ENCODE assay signal across 31 cellular contexts in the genomic region with DNA sequence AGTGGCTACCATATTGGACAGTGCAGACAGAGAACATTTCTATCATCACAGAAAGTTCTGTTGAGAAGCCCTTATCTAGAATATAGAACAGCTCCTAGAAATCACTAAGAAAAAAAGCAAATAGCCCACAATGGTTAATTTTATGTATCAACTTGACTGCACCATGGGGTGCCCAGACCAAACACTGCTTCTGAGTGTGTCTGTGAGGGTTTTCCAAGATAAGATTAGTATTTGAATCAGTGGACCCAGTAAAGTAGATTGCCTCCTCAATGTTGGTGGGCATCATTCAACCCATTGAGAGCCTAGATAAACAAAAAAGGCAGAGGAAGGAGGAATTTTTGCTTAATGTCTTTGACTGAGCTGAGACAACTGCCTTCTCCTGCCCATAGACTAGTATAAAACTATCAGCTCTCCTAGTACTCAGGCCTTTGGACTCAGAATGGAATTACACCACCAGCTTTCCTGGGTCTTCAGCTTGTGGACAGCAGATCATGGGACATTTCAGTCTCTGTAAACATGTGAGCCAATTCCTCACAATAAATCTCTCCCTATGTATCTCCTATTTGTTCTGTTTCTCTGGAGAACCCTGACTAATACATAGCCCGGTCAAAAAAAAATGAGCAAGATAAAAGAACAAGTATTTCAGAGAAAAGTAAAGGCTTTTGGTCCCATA.
"Had no signal": no experiment of that assay in that cellular context is flagged by ENCODE, and none has a peak within 500 bp of the region (broad histone marks: within the 10 kb centered on the region; RNA-seq: fewer than 3 reads in every experiment).

No MANE protein-coding gene starts in this region.

- H3K27ac Mint-ChIP-seq: activated CD4-positive, alpha-beta memory T cell treated with anti-CD3 and anti-CD28 coated beads, Interleukin-2, amount 10 ng/mL, durations not matched to agents 7 days and 5 days; activated CD4-positive, alpha-beta T cell treated with anti-CD3 and anti-CD28 coated beads for 36 hours; activated CD4-positive, alpha-beta T cell treated with anti-CD3 and anti-CD28 coated beads, Interleukin-2, amount 10 ng/mL, durations not matched to agents 7 days and 5 days; activated CD8-positive, alpha-beta memory T cell treated with anti-CD3 and anti-CD28 coated beads, Interleukin-2, amount 10 ng/mL, durations not matched to agents 7 days and 5 days; activated CD8-positive, alpha-beta T cell treated with anti-CD3 and anti-CD28 coated beads, Interleukin-2, amount 10 ng/mL, durations not matched to agents 7 days and 5 days; activated naive CD4-positive, alpha-beta T cell treated with anti-CD3 and anti-CD28 coated beads, Interleukin-2, amount 10 ng/mL, durations not matched to agents 7 days and 5 days; activated naive CD4-positive, alpha-beta T cell treated with anti-CD3 and anti-CD28 coated beads, Interleukin-2, amount 50 U/mL, for 24 hours; activated naive CD8-positive, alpha-beta T cell treated with anti-CD3 and anti-CD28 coated beads for 36 hours; activated T-cell treated with anti-CD3 and anti-CD28 coated beads, Interleukin-2, amount 50 U/mL, for 24 hours; activated T-helper 2 cell treated with anti-CD3 and anti-CD28 coated beads, Interferon-gamma antibody, Interleukin-2, Interleukin-4, amounts not matched to agents 10 μg/mL and 5 μg/mL and 100 μg/mL, durations not matched to agents 14 hours and 24 hours and 36 hours; T-cell; T-helper 17 cell; WTC11 had no signal

- H3K27me3 ChIP-seq: body of pancreas, brain microvascular endothelial cell, breast epithelium had no signal

- H3K4me3 ChIP-seq: body of pancreas, breast epithelium had no signal

- H3K36me3 ChIP-seq: brain microvascular endothelial cell, breast epithelium, WERI-Rb-1 had no signal

- H3K27ac ChIP-seq: body of pancreas, brain microvascular endothelial cell, breast epithelium, WERI-Rb-1 had no signal

- H3K9me3 ChIP-seq: body of pancreas, breast epithelium had no signal

- H3K4me1 ChIP-seq: body of pancreas, breast epithelium had no signal

- DNase-seq: activated CD4-positive, alpha-beta memory T cell treated with anti-CD3 and anti-CD28 coated beads, Interleukin-2, amount 10 ng/mL, durations not matched to agents 7 days and 5 days; activated CD4-positive, alpha-beta T cell treated with anti-CD3 and anti-CD28 coated beads for 1 hour; activated CD4-positive, alpha-beta T cell treated with anti-CD3 and anti-CD28 coated beads for 36 hours; activated CD4-positive, alpha-beta T cell treated with anti-CD3 and anti-CD28 coated beads for 48 hours; activated CD4-positive, alpha-beta T cell treated with anti-CD3 and anti-CD28 coated beads, Interleukin-2, amount 10 ng/mL, durations not matched to agents 7 days and 5 days; activated CD4-positive, alpha-beta T cell treated with anti-CD3 and anti-CD28 coated beads, Interleukin-2, amount 50 U/mL, for 48 hours; activated CD4-positive, CD25-positive, alpha-beta regulatory T cell; activated CD8-positive, alpha-beta memory T cell treated with anti-CD3 and anti-CD28 coated beads for 24 hours; activated CD8-positive, alpha-beta memory T cell treated with anti-CD3 and anti-CD28 coated beads, Interleukin-2, amount 10 ng/mL, durations not matched to agents 7 days and 5 days; activated CD8-positive, alpha-beta memory T cell treated with anti-CD3 and anti-CD28 coated beads, Interleukin-2, amount 50 U/mL, for 48 hours; activated CD8-positive, alpha-beta T cell treated with anti-CD3 and anti-CD28 coated beads, Interleukin-2, amount 10 ng/mL, durations not matched to agents 7 days and 5 days; activated effector memory CD4-positive, alpha-beta T cell treated with Interleukin-2 at 50 U/mL for 16 hours; activated gamma-delta T cell; activated naive CD4-positive, alpha-beta T cell treated with anti-CD3 and anti-CD28 coated beads, Interleukin-2, amount 10 ng/mL, durations not matched to agents 7 days and 5 days; activated naive CD4-positive, alpha-beta T cell treated with Interleukin-2 at 50 U/mL for 16 hours; activated naive CD8-positive, alpha-beta T cell treated with anti-CD3 and anti-CD28 coated beads for 36 hours; activated T-cell treated with anti-CD3 and anti-CD28 coated beads, Interleukin-2, amount 50 U/mL, for 24 hours; activated T-cell treated with anti-CD3 and anti-CD28 coated beads, Interleukin-2, amount 50 U/mL, for 48 hours; amniotic stem cell; aorta; body of pancreas; brain microvascular endothelial cell; central memory CD4-positive, alpha-beta T cell; T-cell; T-helper 17 cell; WERI-Rb-1 had no signal

- H3K36me3 Mint-ChIP-seq: activated CD8-positive, alpha-beta memory T cell treated with anti-CD3 and anti-CD28 coated beads, Interleukin-2, amount 10 ng/mL, durations not matched to agents 7 days and 5 days; activated naive CD4-positive, alpha-beta T cell treated with anti-CD3 and anti-CD28 coated beads, Interleukin-2, amount 10 ng/mL, durations not matched to agents 7 days and 5 days; T-cell had no signal

- ATAC-seq: activated CD4-positive, alpha-beta T cell treated with anti-CD3 and anti-CD28 coated beads for 36 hours; activated CD4-positive, CD25-positive, alpha-beta regulatory T cell treated with anti-CD3 and anti-CD28 coated beads, Interleukin-2, amount 50 U/mL, for 24 hours; activated CD8-positive, alpha-beta memory T cell treated with anti-CD3 and anti-CD28 coated beads, Interleukin-2, amount 10 ng/mL, durations not matched to agents 7 days and 5 days; activated CD8-positive, alpha-beta T cell treated with anti-CD3 and anti-CD28 coated beads, Interleukin-2, amount 10 ng/mL, durations not matched to agents 7 days and 5 days; body of pancreas; T-cell; T-helper 17 cell; WTC11 had no signal
